Comparison of ENCODE assay signal across 8 cellular contexts in the genomic region with DNA sequence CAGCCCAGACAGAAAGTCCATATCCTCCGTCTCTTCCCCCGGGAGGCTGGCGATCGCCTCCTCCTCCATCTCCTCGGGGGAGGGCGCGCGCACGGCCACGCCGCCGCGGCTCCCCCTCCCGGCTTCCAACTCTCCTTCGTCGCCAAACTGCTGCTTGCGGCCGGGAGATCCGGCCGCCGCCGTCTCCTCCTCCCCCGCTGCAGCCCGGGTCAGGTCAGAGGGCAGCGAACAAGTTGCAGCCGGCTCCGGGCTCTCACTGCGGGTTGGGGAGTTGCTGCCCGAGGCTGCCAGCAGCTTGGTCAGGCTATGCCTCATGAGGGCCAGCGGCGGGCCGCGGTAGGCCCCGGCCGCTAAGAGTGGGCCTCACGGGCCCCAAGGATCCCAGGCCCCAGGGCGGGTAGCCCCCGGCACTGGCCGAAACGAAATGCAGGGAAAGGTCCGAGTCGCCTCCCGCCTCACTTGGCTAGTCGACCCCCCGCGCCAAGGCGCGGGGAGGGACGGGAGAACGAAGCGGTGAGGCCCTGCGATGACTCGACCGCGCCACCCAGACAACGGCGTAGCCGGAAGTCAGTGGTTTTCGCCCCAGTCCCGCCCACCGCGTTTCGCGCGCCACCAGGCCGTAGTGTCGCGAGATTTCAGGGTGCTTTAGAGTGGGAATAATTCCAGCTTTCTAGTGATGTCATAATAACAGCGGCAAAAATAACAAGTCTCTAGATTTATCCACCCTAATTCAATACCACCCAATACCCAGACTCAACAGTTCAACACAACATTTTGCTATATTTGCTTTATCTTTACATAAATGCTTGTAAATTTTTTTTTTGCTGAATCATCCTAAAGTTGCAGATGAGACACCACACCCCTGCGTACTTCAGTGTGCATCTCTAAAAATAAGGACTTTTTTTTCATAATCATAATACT. TPM values are rescaled to one million over a fixed set of nuclear protein-coding genes. Genes with fewer than 3 reads are reported as not detected.
DNase-seq lines count a peak whose midpoint lies in the region; ATAC-seq, FAIRE-seq and TF ChIP-seq lines count a peak whose summit lies in the region.

A gene with protein sequence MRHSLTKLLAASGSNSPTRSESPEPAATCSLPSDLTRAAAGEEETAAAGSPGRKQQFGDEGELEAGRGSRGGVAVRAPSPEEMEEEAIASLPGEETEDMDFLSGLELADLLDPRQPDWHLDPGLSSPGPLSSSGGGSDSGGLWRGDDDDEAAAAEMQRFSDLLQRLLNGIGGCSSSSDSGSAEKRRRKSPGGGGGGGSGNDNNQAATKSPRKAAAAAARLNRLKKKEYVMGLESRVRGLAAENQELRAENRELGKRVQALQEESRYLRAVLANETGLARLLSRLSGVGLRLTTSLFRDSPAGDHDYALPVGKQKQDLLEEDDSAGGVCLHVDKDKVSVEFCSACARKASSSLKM (minus strand): TSS at position 569 of the 921 bp plus-strand sequence. CDS start 254 bp downstream, at position 315.

- peak; percentile 98 for FAIRE-seq in GM12892 (lab: Jason Lieb, UNC)

- H3K27me3 ChIP-seq in adrenal gland = no peaks in the 10 kb centered on the region
- no peaks in the 10 kb centered on the region for H3K27me3 ChIP-seq in heart left ventricle
- H3K27me3 ChIP-seq in upper lobe of left lung = no peaks in the 10 kb centered on the region

- TF ChIP-seq CTCF in adrenal gland (IDR thresholded peaks at IDR 0.05) = no peak
- no peak for TF ChIP-seq CTCF in heart left ventricle (IDR thresholded peaks at IDR 0.05)
- peak in 2 of 6 experiments; percentile 27 to 32 for TF ChIP-seq CTCF in upper lobe of left lung (IDR thresholded peaks at IDR 0.05)

- H3K4me1 ChIP-seq in adrenal gland (replicated peaks in 1 of 2) (peaks cover 30 to 44% of the 10 kb centered on the region in 2 donors), heart left ventricle (peaks cover 0 to 42% (median 35%) of the 10 kb centered on the region in 12 donors), upper lobe of left lung (peaks cover 29 to 38% (median 31%) of the 10 kb centered on the region in 4 donors)

- intact Hi-C loops in adrenal gland (cut with DNase I) (loop anchor here in 1 of 2 donors (5.0 kb wide), 1 partner anchor 38 kb away; a partner anchor contains a TSS), heart left ventricle (cut with DNase I) (loop anchor here in 9 of 10 donors (1.0 to 10.0 kb wide), 4 partner anchors 36 to 70 kb away; a partner anchor contains a TSS), posterior cingulate gyrus (cut with DNase I) (loop anchor here (1.0 to 10.0 kb wide), 4 partner anchors 18 to 640 kb away; a partner anchor contains a TSS)

- H3K27ac ChIP-seq in adrenal gland (peak within 1 kb of the TSS; percentile 98 to 99 (median 98)), heart left ventricle (peak within 1 kb of the TSS; percentile 92 to 99 (median 96)), upper lobe of left lung (peak within 1 kb of the TSS; percentile 92 to 100 (median 97))

- TF ChIP-seq EP300 in upper lobe of left lung (IDR thresholded peaks at IDR 0.05) = peak in 1 of 4 donors; percentile 46

- H3K36me3 ChIP-seq in adrenal gland (replicated peaks in 1 of 2) (peaks cover 0 to 5% of the 10 kb centered on the region in 2 donors), heart left ventricle (peaks cover 0 to 35% (median 22%) of the 10 kb centered on the region in 9 donors), upper lobe of left lung (peaks cover 0 to 31% (median 3%) of the 10 kb centered on the region in 4 donors)

- TF ChIP-seq POLR2A in GM12892 (IDR thresholded peaks at IDR 0.05; ENCODE audit: low read depth, low read length) (peak; percentile 95), adrenal gland (IDR thresholded peaks at IDR 0.05) (peak; percentile 97 to 98), heart left ventricle (IDR thresholded peaks at IDR 0.05) (peak in 1 of 2 donors; percentile 95), upper lobe of left lung (IDR thresholded peaks at IDR 0.05) (peak; percentile 87 to 99 (median 98))

- H3K4me3 ChIP-seq in adrenal gland = peak within 1 kb of the TSS; percentile 83 to 96 (median 94)
- H3K4me3 ChIP-seq in heart left ventricle = peak within 1 kb of the TSS; percentile 71 to 94 (median 88)
- H3K4me3 ChIP-seq in upper lobe of left lung = peak within 1 kb of the TSS; percentile 55 to 95 (median 79)

- 0% methylated on average over 33 to 70 of the region's 70 CpGs for WGBS in adrenal gland, 4 donors
- 0 to 2% (median 1%) methylated on average over 16 to 70 of the region's 70 CpGs for WGBS in heart left ventricle, 4 donors
- WGBS in upper lobe of left lung, 2 donors = 1% methylated on average over 19 to 52 of the region's 70 CpGs

- DNase-seq in GM12892 (ENCODE audit: insufficient read length) (peak; percentile 79), NCI-H146 (lab: John Stamatoyannopoulos, UW) (peak; percentile 95), T-helper 1 cell (peak; percentile 77 to 95 (median 88)), adrenal gland (peak; percentile 94 to 97 (median 95)), heart left ventricle (peak; percentile 95 to 97 (median 95)), posterior cingulate gyrus (peak; percentile 91 to 99 (median 94)), upper lobe of left lung (peak; percentile 91 to 98)

- H3K9me3 ChIP-seq in adrenal gland (replicated peaks in 1 of 3) (no peaks in the 10 kb centered on the region), heart left ventricle (no peaks in the 10 kb centered on the region), upper lobe of left lung (no peaks in the 10 kb centered on the region)

- ATAC-seq in HG02852 (IDR thresholded peaks at IDR 0.05; ENCODE audit: unreplicated experiment) = peak; percentile 90
- peak; percentile 93 to 96 (median 96) for ATAC-seq in heart left ventricle
- peak; percentile 97 to 98 for ATAC-seq in upper lobe of left lung (ENCODE audit: low FRiP score in 2 of 2)

RNA-seq across cellular contexts. Expression of the gene that starts here (rescaled TPM):
- polyA plus RNA-seq in GM12892 (2012; ENCODE audit: missing spikeins) = 31.5 TPM
- 10 to 100 TPM; 18.2 to 65.9 (median 38.2) TPM for total RNA-seq in adrenal gland
- 10 to 100 TPM; 15.8 to 50.0 (median 32.0) TPM for polyA plus RNA-seq in adrenal gland
- 10 to 100 TPM; 11.8 to 17.8 (median 12.9) TPM for total RNA-seq in heart left ventricle
- polyA plus RNA-seq in heart left ventricle = 10 to 100 TPM; 11.5 to 12.8 TPM
- total RNA-seq in upper lobe of left lung = 100 to 1,000 TPM in 2 of 6 donors, 10 to 100 TPM in 4; 30.8 to 267 (median 66.6) TPM

Comparison
In these comparisons a context has a peak if more than half of its experiments do, and no peak if none do; other contexts are left out.
1. Peak in every context shown above with its lines: DNase-seq, ATAC-seq, H3K4me3 ChIP-seq and H3K27ac ChIP-seq.